ENCODE assay signal across 40 cellular contexts in genomic region chr6:105989178-105989577, GRCh38.
"Had no signal": no experiment of that assay in that cellular context is flagged by ENCODE, and none has a peak within 500 bp of the region (broad histone marks: within the 10 kb centered on the region; RNA-seq: fewer than 3 reads in every experiment).

No MANE protein-coding gene starts in this region.

- H3K36me3 Mint-ChIP-seq: activated naive CD4-positive, alpha-beta T cell treated with anti-CD3 and anti-CD28 coated beads, Interleukin-2, amount 10 ng/mL, durations not matched to agents 7 days and 5 days; activated naive CD4-positive, alpha-beta T cell treated with anti-CD3 and anti-CD28 coated beads, Interleukin-2, amount 50 U/mL, for 24 hours; activated naive CD8-positive, alpha-beta T cell; brain had no signal

- H3K4me3 Mint-ChIP-seq: activated naive CD4-positive, alpha-beta T cell treated with anti-CD3 and anti-CD28 coated beads for 36 hours; activated naive CD4-positive, alpha-beta T cell treated with anti-CD3 and anti-CD28 coated beads, Interleukin-2, amount 10 ng/mL, durations not matched to agents 7 days and 5 days; activated naive CD4-positive, alpha-beta T cell treated with anti-CD3 and anti-CD28 coated beads, Interleukin-2, amount 50 U/mL, for 24 hours; activated naive CD8-positive, alpha-beta T cell; activated naive CD8-positive, alpha-beta T cell treated with anti-CD3 and anti-CD28 coated beads for 36 hours; activated naive CD8-positive, alpha-beta T cell treated with anti-CD3 and anti-CD28 coated beads, Interleukin-2, amount 10 ng/mL, durations not matched to agents 7 days and 5 days; activated naive CD8-positive, alpha-beta T cell treated with anti-CD3 and anti-CD28 coated beads, Interleukin-2, amount 50 U/mL, for 24 hours; activated T-cell treated with anti-CD3 and anti-CD28 coated beads, Interleukin-2, amount 50 U/mL, for 24 hours; activated T-cell treated with anti-CD3 and anti-CD28 coated beads, Interleukin-2, amount 50 U/mL, for 4 hours; activated T-cell treated with anti-CD3 and anti-CD28 coated beads, Interleukin-2, amount 50 U/mL, for 72 hours; activated T-helper 1 cell treated with anti-CD3 and anti-CD28 coated beads, Interleukin-12 subunit alpha, Interleukin-12 subunit beta, Interleukin-2, Interleukin-4 antibody, amounts not matched to agents 30 ng/mL and 10 ng/mL and 1 ng/mL, durations not matched to agents 14 hours and 24 hours and 36 hours; activated T-helper 17 cell treated with anti-CD3 and anti-CD28 coated beads, Interleukin-2, amount 50 U/mL, for 72 hours; central memory CD8-positive, alpha-beta T cell had no signal

- ATAC-seq: activated naive CD4-positive, alpha-beta T cell treated with anti-CD3 and anti-CD28 coated beads, Interleukin-2, amount 50 U/mL, for 72 hours; activated naive CD8-positive, alpha-beta T cell treated with anti-CD3 and anti-CD28 coated beads, Interleukin-2, amount 50 U/mL, for 24 hours; activated T-cell treated with anti-CD3 and anti-CD28 coated beads, Interleukin-2, amount 50 U/mL, for 4 hours; activated T-cell treated with anti-CD3 and anti-CD28 coated beads, Interleukin-2, amount 50 U/mL, for 72 hours; activated T-helper 17 cell treated with anti-CD3 and anti-CD28 coated beads, Interleukin-2, amount 50 U/mL, for 72 hours; body of pancreas had no signal

- H3K27ac ChIP-seq: adrenal gland, ascending aorta, body of pancreas, brain microvascular endothelial cell, breast epithelium, cardiac muscle cell had no signal

- H3K9me3 Mint-ChIP-seq: activated naive CD4-positive, alpha-beta T cell treated with anti-CD3 and anti-CD28 coated beads for 36 hours; activated naive CD4-positive, alpha-beta T cell treated with anti-CD3 and anti-CD28 coated beads, Interleukin-2, amount 10 ng/mL, durations not matched to agents 7 days and 5 days; activated naive CD4-positive, alpha-beta T cell treated with anti-CD3 and anti-CD28 coated beads, Interleukin-2, amount 50 U/mL, for 24 hours; activated naive CD4-positive, alpha-beta T cell treated with anti-CD3 and anti-CD28 coated beads, Interleukin-2, amount 50 U/mL, for 72 hours; activated naive CD8-positive, alpha-beta T cell treated with anti-CD3 and anti-CD28 coated beads for 36 hours; activated naive CD8-positive, alpha-beta T cell treated with anti-CD3 and anti-CD28 coated beads, Interleukin-2, amount 10 ng/mL, durations not matched to agents 7 days and 5 days; activated naive CD8-positive, alpha-beta T cell treated with anti-CD3 and anti-CD28 coated beads, Interleukin-2, amount 50 U/mL, for 24 hours; activated T-cell treated with anti-CD3 and anti-CD28 coated beads, Interleukin-2, amount 50 U/mL, for 24 hours; activated T-cell treated with anti-CD3 and anti-CD28 coated beads, Interleukin-2, amount 50 U/mL, for 4 hours; activated T-cell treated with anti-CD3 and anti-CD28 coated beads, Interleukin-2, amount 50 U/mL, for 72 hours; activated T-helper 1 cell treated with anti-CD3 and anti-CD28 coated beads, Interleukin-12 subunit alpha, Interleukin-12 subunit beta, Interleukin-2, Interleukin-4 antibody, amounts not matched to agents 30 ng/mL and 10 ng/mL and 1 ng/mL, durations not matched to agents 14 hours and 24 hours and 36 hours; activated T-helper 17 cell treated with anti-CD3 and anti-CD28 coated beads, Interleukin-2, amount 50 U/mL, for 72 hours; activated T-helper 2 cell treated with anti-CD3 and anti-CD28 coated beads, Interferon-gamma antibody, Interleukin-2, Interleukin-4, amounts not matched to agents 10 μg/mL and 5 μg/mL and 100 μg/mL, durations not matched to agents 14 hours and 24 hours and 36 hours; central memory CD8-positive, alpha-beta T cell had no signal

- H3K4me3 ChIP-seq: adrenal gland, ascending aorta, body of pancreas, breast epithelium, cardiac muscle cell had no signal

- H3K4me1 ChIP-seq: breast epithelium had no signal

- FAIRE-seq: astrocyte, bronchial epithelial cell had no signal

- H3K36me3 ChIP-seq: adrenal gland, ascending aorta, brain microvascular endothelial cell, breast epithelium, cardiac muscle cell had no signal

- DNase-seq: activated effector memory CD4-positive, alpha-beta T cell treated with anti-CD3 and anti-CD28 coated beads, Interleukin-2, amount 50 U/mL, for 16 hours; activated effector memory CD4-positive, alpha-beta T cell treated with Interleukin-2 at 50 U/mL for 16 hours; activated gamma-delta T cell; activated gamma-delta T cell treated with Interleukin-2 at 50 U/mL for 16 hours; activated naive CD4-positive, alpha-beta T cell; activated naive CD4-positive, alpha-beta T cell treated with anti-CD3 and anti-CD28 coated beads for 36 hours; activated naive CD4-positive, alpha-beta T cell treated with anti-CD3 and anti-CD28 coated beads, Interleukin-2, amount 10 ng/mL, durations not matched to agents 7 days and 5 days; activated naive CD4-positive, alpha-beta T cell treated with anti-CD3 and anti-CD28 coated beads, Interleukin-2, amount 50 U/mL, for 16 hours; activated naive CD4-positive, alpha-beta T cell treated with Interleukin-2 at 50 U/mL for 16 hours; activated naive CD8-positive, alpha-beta T cell treated with anti-CD3 and anti-CD28 coated beads for 36 hours; activated naive CD8-positive, alpha-beta T cell treated with anti-CD3 and anti-CD28 coated beads, Interleukin-2, amount 10 ng/mL, durations not matched to agents 7 days and 5 days; activated naive CD8-positive, alpha-beta T cell treated with anti-CD3 and anti-CD28 coated beads, Interleukin-2, amount 50 U/mL, for 24 hours; activated T-cell treated with anti-CD3 and anti-CD28 coated beads, Interleukin-2, amount 50 U/mL, for 1 hour; activated T-cell treated with anti-CD3 and anti-CD28 coated beads, Interleukin-2, amount 50 U/mL, for 24 hours; activated T-cell treated with anti-CD3 and anti-CD28 coated beads, Interleukin-2, amount 50 U/mL, for 4 hours; activated T-cell treated with anti-CD3 and anti-CD28 coated beads, Interleukin-2, amount 50 U/mL, for 48 hours; activated T-cell treated with anti-CD3 and anti-CD28 coated beads, Interleukin-2, amount 50 U/mL, for 72 hours; adrenal gland; amniotic stem cell; amygdala; anterior cingulate cortex; aorta; body of pancreas; brain microvascular endothelial cell; caudate nucleus; central memory CD4-positive, alpha-beta T cell; cerebellar nuclear complex had no signal

- H3K27me3 ChIP-seq: breast epithelium had no signal

- H3K9me3 ChIP-seq: adrenal gland, ascending aorta, body of pancreas, breast epithelium had no signal

- H3K27ac Mint-ChIP-seq: activated naive CD4-positive, alpha-beta T cell treated with anti-CD3 and anti-CD28 coated beads for 36 hours; activated naive CD4-positive, alpha-beta T cell treated with anti-CD3 and anti-CD28 coated beads, Interleukin-2, amount 10 ng/mL, durations not matched to agents 7 days and 5 days; activated naive CD4-positive, alpha-beta T cell treated with anti-CD3 and anti-CD28 coated beads, Interleukin-2, amount 50 U/mL, for 24 hours; activated naive CD4-positive, alpha-beta T cell treated with anti-CD3 and anti-CD28 coated beads, Interleukin-2, amount 50 U/mL, for 72 hours; activated naive CD8-positive, alpha-beta T cell; activated naive CD8-positive, alpha-beta T cell treated with anti-CD3 and anti-CD28 coated beads for 36 hours; activated naive CD8-positive, alpha-beta T cell treated with anti-CD3 and anti-CD28 coated beads, Interleukin-2, amount 10 ng/mL, durations not matched to agents 7 days and 5 days; activated naive CD8-positive, alpha-beta T cell treated with anti-CD3 and anti-CD28 coated beads, Interleukin-2, amount 50 U/mL, for 24 hours; activated T-cell treated with anti-CD3 and anti-CD28 coated beads, Interleukin-2, amount 50 U/mL, for 24 hours; activated T-cell treated with anti-CD3 and anti-CD28 coated beads, Interleukin-2, amount 50 U/mL, for 72 hours; activated T-helper 1 cell treated with anti-CD3 and anti-CD28 coated beads, Interleukin-12 subunit alpha, Interleukin-12 subunit beta, Interleukin-2, Interleukin-4 antibody, amounts not matched to agents 30 ng/mL and 10 ng/mL and 1 ng/mL, durations not matched to agents 14 hours and 24 hours and 36 hours; activated T-helper 17 cell treated with anti-CD3 and anti-CD28 coated beads, Interleukin-2, amount 50 U/mL, for 72 hours; activated T-helper 2 cell treated with anti-CD3 and anti-CD28 coated beads, Interferon-gamma antibody, Interleukin-2, Interleukin-4, amounts not matched to agents 10 μg/mL and 5 μg/mL and 100 μg/mL, durations not matched to agents 14 hours and 24 hours and 36 hours; brain had no signal
